ENCODE assay signal across 33 cellular contexts in the genomic region with DNA sequence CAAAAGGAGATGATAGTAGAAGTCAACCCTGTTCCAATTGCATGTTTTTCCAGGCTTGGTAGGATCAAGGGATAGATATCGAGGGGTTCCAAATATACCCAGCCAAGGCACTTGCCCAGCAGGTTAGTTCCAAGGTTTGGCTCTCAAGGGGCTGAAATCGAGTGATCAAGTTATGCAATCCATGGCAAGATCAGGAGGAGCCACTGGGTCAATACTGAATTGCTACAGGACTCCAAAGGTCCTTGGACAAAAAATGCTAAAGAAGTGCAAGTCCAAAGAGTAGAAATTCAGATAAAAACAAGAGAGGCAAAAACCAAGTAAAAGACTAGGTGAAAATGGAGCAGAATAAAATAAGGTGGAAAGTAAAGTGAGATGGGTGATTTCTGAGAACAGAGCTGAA.
A peak's percentile ranks its signal among the peaks of the same experiment; 100 is the strongest.
DNase-seq lines count a peak whose midpoint lies in the region; ATAC-seq, FAIRE-seq and TF ChIP-seq lines count a peak whose summit lies in the region.
"Had no signal": no experiment of that assay in that cellular context is flagged by ENCODE, and none has a peak within 500 bp of the region (broad histone marks: within the 10 kb centered on the region; RNA-seq: fewer than 3 reads in every experiment).

No MANE protein-coding gene starts in this region.

- H3K4me2 ChIP-seq in HepG2 (ENCODE audit: low read depth, low read length) = no peak overlapping the region
- H3K4me2 ChIP-seq: A549; BLaER1; BLaER1 treated with 17β-estradiol and CSF1 and Interleukin-3, amounts not matched to agents 10 nM and 100 nM had no signal

- H3K9me3 ChIP-seq in liver (ENCODE audit: control insufficient read depth in 4 of 4, low read length in 3 of 4) (no peaks in the 10 kb centered on the region), HepG2 (ENCODE audit: low read length) (no peaks in the 10 kb centered on the region), right lobe of liver (no peaks in the 10 kb centered on the region)
- H3K9me3 ChIP-seq: BE2C; BLaER1; BLaER1 treated with 17β-estradiol and CSF1 and Interleukin-3, amounts not matched to agents 10 nM and 100 nM; Caco-2 had no signal

- intact Hi-C loops in HepG2 (cut with micrococcal nuclease; ENCODE audit: unreplicated experiment) = no loop called here
- intact Hi-C loops in right lobe of liver (cut with DNase I) = no loop called here

- H3K79me2 ChIP-seq in HepG2 (ENCODE audit: insufficient read depth, low read length) = no peaks in the 10 kb centered on the region

- H4K20me1 ChIP-seq in HepG2 (ENCODE audit: insufficient read depth, low read length) = no peaks in the 10 kb centered on the region
- H4K20me1 ChIP-seq: BLaER1; BLaER1 treated with 17β-estradiol and CSF1 and Interleukin-3, amounts not matched to agents 10 nM and 100 nM had no signal

- CTCF ChIA-PET in HepG2 (lab: Yijun Ruan, JAX; ENCODE audit: low intra/inter-chr PET ratio, low total read pairs) = no interaction called here

- no peak overlapping the region for H2AFZ ChIP-seq in HepG2 (ENCODE audit: low read length)

- H3K9ac ChIP-seq in liver (ENCODE audit: low read depth in 1 of 2, low read length in 2 of 2) (no peak overlapping the region), HepG2 (ENCODE audit: insufficient read depth, low read depth, low read length) (no peak overlapping the region)
- H3K9ac ChIP-seq: BLaER1; BLaER1 treated with 17β-estradiol and CSF1 and Interleukin-3, amounts not matched to agents 10 nM and 100 nM had no signal

- H3K4me3 ChIP-seq in liver (ENCODE audit: low read depth in 1 of 3, low read length in 3 of 3) = no peak overlapping the region
- H3K4me3 ChIP-seq in HepG2 (replicated peaks in 1 of 3; ENCODE audit: insufficient read depth in 1 of 3, low read depth in 2 of 3, low read length in 3 of 3) = no peak overlapping the region
- H3K4me3 ChIP-seq in right lobe of liver = no peak overlapping the region
- H3K4me3 ChIP-seq: A549; BLaER1; BLaER1 treated with 17β-estradiol and CSF1 and Interleukin-3, amounts not matched to agents 10 nM and 100 nM had no signal

- WGBS in liver = 45% methylated on average over 2 of the region's 2 CpGs
- 4% methylated on average over 2 of the region's 2 CpGs for WGBS in HepG2 (ENCODE audit: low lambda C conversion rate)
- 28% methylated on average over 2 of the region's 2 CpGs for WGBS in right lobe of liver (ENCODE audit: insufficient coverage, low coverage, low lambda C conversion rate, missing lambda C conversion rate)

- peaks cover 0 to 10% (median 6%) of the 10 kb centered on the region in 4 donors for H3K4me1 ChIP-seq in liver (ENCODE audit: control insufficient read depth in 4 of 4, insufficient read depth in 4 of 4, low read length in 3 of 4)
- H3K4me1 ChIP-seq in HepG2 (ENCODE audit: insufficient read depth, low read length) = no peaks in the 10 kb centered on the region
- peaks cover 0 to 10% (median 4%) of the 10 kb centered on the region in 4 donors for H3K4me1 ChIP-seq in right lobe of liver
- H3K4me1 ChIP-seq: A549; BE2C; BLaER1; BLaER1 treated with 17β-estradiol and CSF1 and Interleukin-3, amounts not matched to agents 10 nM and 100 nM; Caco-2 had no signal

- TF ChIP-seq CTCF in liver (IDR thresholded peaks at IDR 0.05; ENCODE audit: low read depth, low read length, missing input control) = no peak
- no peak for TF ChIP-seq CTCF in HepG2 (CRISPR knock-in tag; IDR thresholded peaks at IDR 0.05)
- TF ChIP-seq CTCF in right lobe of liver (IDR thresholded peaks at IDR 0.05) = no peak

- H3K36me3 ChIP-seq in liver (ENCODE audit: control insufficient read depth in 4 of 4, insufficient read depth in 3 of 4, low read depth in 1 of 4, low read length in 3 of 4) = no peaks in the 10 kb centered on the region
- H3K36me3 ChIP-seq in HepG2 (replicated peaks in 1 of 2; ENCODE audit: control insufficient read depth in 1 of 2, insufficient read depth in 2 of 2, low read length in 2 of 2) = no peaks in the 10 kb centered on the region
- no peaks in the 10 kb centered on the region for H3K36me3 ChIP-seq in right lobe of liver
- H3K36me3 ChIP-seq: BE2C; BLaER1; BLaER1 treated with 17β-estradiol and CSF1 and Interleukin-3, amounts not matched to agents 10 nM and 100 nM had no signal

- no peaks in the 10 kb centered on the region for H3K27me3 ChIP-seq in liver (ENCODE audit: control insufficient read depth in 4 of 4, insufficient read depth in 4 of 4, low read length in 3 of 4)
- H3K27me3 ChIP-seq in HepG2 (ENCODE audit: control insufficient read depth in 1 of 2, insufficient read depth in 2 of 2, low read length in 2 of 2) = no peaks in the 10 kb centered on the region
- no peaks in the 10 kb centered on the region for H3K27me3 ChIP-seq in right lobe of liver
- H3K27me3 ChIP-seq: BE2C; BLaER1; BLaER1 treated with 17β-estradiol and CSF1 and Interleukin-3, amounts not matched to agents 10 nM and 100 nM had no signal

- BruUV-seq in HepG2 (replicated peaks; lab: Mats Ljungman, UMichigan) = no TSS peak

- no peak overlapping the region for H3K27ac ChIP-seq in liver (ENCODE audit: low read depth in 1 of 2, low read length in 2 of 2)
- no peak overlapping the region for H3K27ac ChIP-seq in HepG2 (ENCODE audit: extremely low read length, insufficient read depth, low read length)
- H3K27ac ChIP-seq in right lobe of liver = no peak overlapping the region
- H3K27ac ChIP-seq: 22Rv1; A549; BLaER1; BLaER1 treated with 17β-estradiol and CSF1 and Interleukin-3, amounts not matched to agents 10 nM and 100 nM; C4-2B had no signal

- FAIRE-seq in HepG2 (lab: Jason Lieb, UNC) = no peak
- FAIRE-seq: A204.1, A549, D721Med had no signal

- no peak for TF ChIP-seq EP300 in HepG2 (IDR thresholded peaks at IDR 0.05; ENCODE audit: low read depth in 2 of 2, low read length in 2 of 2)
- no peak for TF ChIP-seq EP300 in HepG2 (CRISPR knock-in tag; IDR thresholded peaks at IDR 0.05; ENCODE audit: borderline replicate concordance)

- TF ChIP-seq POLR2A in HepG2 (IDR thresholded peaks at IDR 0.05; ENCODE audit: insufficient read depth in 1 of 2, low read depth in 2 of 2, low read length in 2 of 2) (no peak), right lobe of liver (IDR thresholded peaks at IDR 0.05) (no peak)

- TF ChIP-seq RAD21 in liver (IDR thresholded peaks at IDR 0.05) (no peak), HepG2 (CRISPR knock-in tag; IDR thresholded peaks at IDR 0.05) (no peak)

- POLR2A ChIA-PET in HepG2 (lab: Yijun Ruan, JAX) = no interaction called here

- DNase-seq in HepG2 (ENCODE audit: low spot score) (no peak), left lobe of liver (ENCODE audit: low spot score) (no peak), right lobe of liver (no peak), GM03348 (ENCODE audit: low spot score) (no peak), NCI-H2227 treated with DMSO at 0.1 percent for 48 hours (lab: John Stamatoyannopoulos, UW) (no peak)
- DNase-seq: 8988T; ACHN; AML-193; BE2C; C1 segment of cervical spinal cord; Caco-2; Calu3; CD4-positive, alpha-beta memory T cell; CD4-positive, alpha-beta T cell; CD4-positive, CD25-positive, alpha-beta regulatory T cell; CD8-positive, alpha-beta memory T cell; CD8-positive, alpha-beta T cell; COR-L47; DMS 273 treated with DMSO at 0.1 percent for 48 hours; DMS153; DMS53; DMS79; DMS79 treated with DMSO at 0.1 percent for 48 hours; DND-41; EL had no signal

- ATAC-seq in HepG2 = no peak
- ATAC-seq in left lobe of liver = peak; percentile 72
- peak in 3 of 4 donors; percentile 27 to 83 (median 61) for ATAC-seq in right lobe of liver
- ATAC-seq: A549; CD8-positive, alpha-beta T cell had no signal

- in situ Hi-C loops in HepG2 (cut with HindIII; ENCODE audit: extremely low pct_ligation_motif_present, low pct_unique_long_range_greater_than_20kb) = no loop called here

TF ChIP-seq in liver, 16 proteins besides CTCF, POLR2A, EP300 and RAD21:
- no peak for TF ChIP-seq JUND (IDR thresholded peaks at IDR 0.05)
- TF ChIP-seq, protein P1, sequence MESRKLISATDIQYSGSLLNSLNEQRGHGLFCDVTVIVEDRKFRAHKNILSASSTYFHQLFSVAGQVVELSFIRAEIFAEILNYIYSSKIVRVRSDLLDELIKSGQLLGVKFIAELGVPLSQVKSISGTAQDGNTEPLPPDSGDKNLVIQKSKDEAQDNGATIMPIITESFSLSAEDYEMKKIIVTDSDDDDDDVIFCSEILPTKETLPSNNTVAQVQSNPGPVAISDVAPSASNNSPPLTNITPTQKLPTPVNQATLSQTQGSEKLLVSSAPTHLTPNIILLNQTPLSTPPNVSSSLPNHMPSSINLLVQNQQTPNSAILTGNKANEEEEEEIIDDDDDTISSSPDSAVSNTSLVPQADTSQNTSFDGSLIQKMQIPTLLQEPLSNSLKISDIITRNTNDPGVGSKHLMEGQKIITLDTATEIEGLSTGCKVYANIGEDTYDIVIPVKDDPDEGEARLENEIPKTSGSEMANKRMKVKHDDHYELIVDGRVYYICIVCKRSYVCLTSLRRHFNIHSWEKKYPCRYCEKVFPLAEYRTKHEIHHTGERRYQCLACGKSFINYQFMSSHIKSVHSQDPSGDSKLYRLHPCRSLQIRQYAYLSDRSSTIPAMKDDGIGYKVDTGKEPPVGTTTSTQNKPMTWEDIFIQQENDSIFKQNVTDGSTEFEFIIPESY (IDR thresholded peaks at IDR 0.05) = no peak
- TF ChIP-seq HNF4A (conservative IDR thresholded peaks at IDR 0.05) = peak; percentile 28 to 74
- TF ChIP-seq HNF4G (IDR thresholded peaks at IDR 0.05) = peak; percentile 52

TF ChIP-seq in HepG2, 621 proteins besides CTCF, POLR2A, EP300 and RAD21 (continues in another document):
- no peak for TF ChIP-seq MYC (CRISPR knock-in tag; IDR thresholded peaks at IDR 0.05; ENCODE audit: borderline replicate concordance)
- TF ChIP-seq ZKSCAN5 (CRISPR knock-in tag; IDR thresholded peaks at IDR 0.05) = no peak
- TF ChIP-seq, protein P2, sequence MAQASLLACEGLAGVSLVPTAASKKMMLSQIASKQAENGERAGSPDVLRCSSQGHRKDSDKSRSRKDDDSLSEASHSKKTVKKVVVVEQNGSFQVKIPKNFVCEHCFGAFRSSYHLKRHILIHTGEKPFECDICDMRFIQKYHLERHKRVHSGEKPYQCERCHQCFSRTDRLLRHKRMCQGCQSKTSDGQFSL (CRISPR knock-in tag; IDR thresholded peaks at IDR 0.05) = no peak
